15 cellular contexts compared by ENCODE assay signal in genomic region chr10:60541461-60541860, GRCh38.
"Had no signal": no experiment of that assay in that cellular context is flagged by ENCODE, and none has a peak within 500 bp of the region (broad histone marks: within the 10 kb centered on the region; RNA-seq: fewer than 3 reads in every experiment).

No MANE protein-coding gene starts in this region.

- H3K9me3 ChIP-seq: prostate gland, spleen, stomach had no signal

- H3K9me3 Mint-ChIP-seq: activated T-helper 17 cell treated with anti-CD3 and anti-CD28 coated beads, Interleukin-2, amount 50 U/mL, for 72 hours; nephron progenitor cell had no signal

- H3K79me2 ChIP-seq: hepatocyte had no signal

- ATAC-seq: activated CD4-positive, CD25-positive, alpha-beta regulatory T cell treated with anti-CD3 and anti-CD28 coated beads, Interleukin-2, amount 50 U/mL, for 24 hours; activated T-helper 17 cell treated with anti-CD3 and anti-CD28 coated beads, Interleukin-2, amount 50 U/mL, for 72 hours; sciatic nerve had no signal

- H3K4me2 ChIP-seq: hepatocyte had no signal

- H2AFZ ChIP-seq: hepatocyte had no signal

- H3K4me1 ChIP-seq: prostate gland, stomach had no signal

- H3K4me3 ChIP-seq: hepatocyte, prostate gland, spleen, stomach had no signal

- DNase-seq: activated CD4-positive, alpha-beta T cell treated with anti-CD3 and anti-CD28 coated beads, Interleukin-2, amount 50 U/mL, for 4 hours; activated naive CD4-positive, alpha-beta T cell treated with Interleukin-2 at 50 U/mL for 16 hours; activated T-cell treated with anti-CD3 and anti-CD28 coated beads for 4 hours; anterior cingulate cortex; nephron progenitor cell; spleen; stimulated activated CD4-positive, alpha-beta T cell treated with anti-CD3 and anti-CD28 coated beads, Interleukin-1b, Interleukin-23, amount 100 ng/mL, for 48 hours; stomach; T-helper 1 cell; T1000 had no signal

- H3K27me3 ChIP-seq: hepatocyte, spleen, stomach had no signal

- H3K36me3 ChIP-seq: prostate gland, spleen, stomach had no signal

- H3K4me1 Mint-ChIP-seq: nephron progenitor cell had no signal

- H3K27me3 Mint-ChIP-seq: activated T-helper 17 cell treated with anti-CD3 and anti-CD28 coated beads, Interleukin-2, amount 50 U/mL, for 72 hours had no signal

- H3K27ac Mint-ChIP-seq: activated T-helper 17 cell treated with anti-CD3 and anti-CD28 coated beads, Interleukin-2, amount 50 U/mL, for 72 hours; nephron progenitor cell had no signal

- H3K27ac ChIP-seq: hepatocyte, prostate gland, spleen, stomach had no signal

- H3K4me3 Mint-ChIP-seq: activated T-helper 17 cell treated with anti-CD3 and anti-CD28 coated beads, Interleukin-2, amount 50 U/mL, for 72 hours; nephron progenitor cell had no signal
